ENCODE assay signal across 8 cellular contexts in the genomic region with DNA sequence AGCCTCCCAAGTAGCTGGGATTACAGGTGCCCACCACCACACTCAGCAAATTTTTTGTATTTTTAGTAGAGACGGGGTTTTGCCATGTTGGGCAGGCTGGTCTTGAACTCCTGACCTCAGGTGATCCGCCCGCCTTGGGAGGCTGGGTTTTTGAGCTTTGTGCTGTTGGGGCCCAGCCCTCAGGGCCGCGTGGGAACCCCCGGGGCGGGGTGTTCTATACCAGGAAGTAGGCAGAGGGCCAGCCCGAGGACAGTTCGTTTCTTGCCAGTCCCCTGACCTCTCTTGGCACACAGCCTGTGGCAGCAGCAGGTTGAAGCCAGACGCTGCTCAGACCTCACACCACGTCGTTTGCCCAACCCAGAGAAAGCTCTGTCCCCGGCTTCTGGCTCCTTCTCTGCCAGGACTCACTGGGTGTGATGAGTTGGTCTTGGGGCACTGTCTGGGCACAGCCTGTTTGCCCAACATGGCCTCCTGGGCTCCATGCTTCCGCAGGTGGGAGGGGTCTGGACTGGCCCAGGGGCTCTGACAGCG. TPM values are rescaled to one million over a fixed set of nuclear protein-coding genes. Genes with fewer than 3 reads are reported as not detected.
DNase-seq lines count a peak whose midpoint lies in the region; ATAC-seq and TF ChIP-seq lines count a peak whose summit lies in the region.

No MANE protein-coding gene starts in this region.

- H3K27ac Mint-ChIP-seq in endodermal cell = peak overlapping the region; percentile 52
- no peak overlapping the region for H3K27ac Mint-ChIP-seq in activated CD8-positive, alpha-beta memory T cell treated with anti-CD3 and anti-CD28 coated beads, Interleukin-2, amount 10 ng/mL, durations not matched to agents 7 days and 5 days

- H3K36me3 ChIP-seq in endodermal cell (ENCODE audit: control insufficient read depth, insufficient read depth, low read length) = no peaks in the 10 kb centered on the region

- WGBS in endodermal cell (ENCODE audit: insufficient coverage in 1 of 2, insufficient read length in 1 of 2), 2 experiments = 91 to 95% methylated on average over 9 to 15 of the region's 15 CpGs

- CTCF ChIA-PET in activated CD8-positive, alpha-beta memory T cell treated with anti-CD3 and anti-CD28 coated beads, Interleukin-2, amount 10 ng/mL, durations not matched to agents 7 days and 5 days (lab: Charles Lee) = no interaction called here

- TF ChIP-seq CTCF in endodermal cell (conservative IDR thresholded peaks at IDR 0.05) (no peak), GM10266 (IDR thresholded peaks at IDR 0.05; ENCODE audit: control insufficient read depth, insufficient read depth, low read depth, missing control alignments) (no peak)

- peaks cover 6% of the 10 kb centered on the region for H3K4me1 Mint-ChIP-seq in endodermal cell
- H3K4me1 Mint-ChIP-seq in activated CD8-positive, alpha-beta memory T cell treated with anti-CD3 and anti-CD28 coated beads, Interleukin-2, amount 10 ng/mL, durations not matched to agents 7 days and 5 days = peaks cover 16% of the 10 kb centered on the region

- no peak overlapping the region for H3K27ac ChIP-seq in endodermal cell (ENCODE audit: low read depth, low read length)

- H3K9me3 Mint-ChIP-seq in endodermal cell = no peaks in the 10 kb centered on the region
- H3K9me3 Mint-ChIP-seq in activated CD8-positive, alpha-beta memory T cell treated with anti-CD3 and anti-CD28 coated beads, Interleukin-2, amount 10 ng/mL, durations not matched to agents 7 days and 5 days (ENCODE audit: low read depth) = no peaks in the 10 kb centered on the region

- ATAC-seq in HG02763 (IDR thresholded peaks at IDR 0.05; ENCODE audit: unreplicated experiment) = no peak
- ATAC-seq in activated CD8-positive, alpha-beta memory T cell treated with anti-CD3 and anti-CD28 coated beads, Interleukin-2, amount 10 ng/mL, durations not matched to agents 7 days and 5 days = no peak
- ATAC-seq in GM18519 (IDR thresholded peaks at IDR 0.05; ENCODE audit: low FRiP score, unreplicated experiment) = no peak

- H3K27me3 Mint-ChIP-seq in endodermal cell (ENCODE audit: insufficient read depth) = no peaks in the 10 kb centered on the region
- no peaks in the 10 kb centered on the region for H3K27me3 Mint-ChIP-seq in activated CD8-positive, alpha-beta memory T cell treated with anti-CD3 and anti-CD28 coated beads, Interleukin-2, amount 10 ng/mL, durations not matched to agents 7 days and 5 days

- H3K9ac ChIP-seq in endodermal cell (ENCODE audit: extremely low read depth, low read length, poor library complexity, severe bottlenecking) = no peak overlapping the region

- DNase-seq in AML-193 (lab: John Stamatoyannopoulos, UW) (peak; percentile 84 to 85), M059J (ENCODE audit: low read depth) (peak; percentile 80), endodermal cell (no peak), mucosa of gallbladder (ENCODE audit: low spot score) (peak; percentile 96), GM10266 (ENCODE audit: extremely low spot score) (no peak)
- no peak for DNase-seq in activated CD8-positive, alpha-beta memory T cell treated with anti-CD3 and anti-CD28 coated beads, Interleukin-2, amount 10 ng/mL, durations not matched to agents 7 days and 5 days

- no peak overlapping the region for H3K4me3 ChIP-seq in endodermal cell (ENCODE audit: low read length)

- peaks cover 5% of the 10 kb centered on the region for H3K4me1 ChIP-seq in endodermal cell (ENCODE audit: control insufficient read depth, insufficient read depth, low read length)

- no peaks in the 10 kb centered on the region for H3K36me3 Mint-ChIP-seq in endodermal cell (ENCODE audit: low read depth)
- no peaks in the 10 kb centered on the region for H3K36me3 Mint-ChIP-seq in activated CD8-positive, alpha-beta memory T cell treated with anti-CD3 and anti-CD28 coated beads, Interleukin-2, amount 10 ng/mL, durations not matched to agents 7 days and 5 days

- no peak overlapping the region for H3K4me3 Mint-ChIP-seq in endodermal cell
- H3K4me3 Mint-ChIP-seq in activated CD8-positive, alpha-beta memory T cell treated with anti-CD3 and anti-CD28 coated beads, Interleukin-2, amount 10 ng/mL, durations not matched to agents 7 days and 5 days = no peak overlapping the region

- no peaks in the 10 kb centered on the region for H3K9me3 ChIP-seq in endodermal cell (ENCODE audit: control insufficient read depth, low read length)

- no peaks in the 10 kb centered on the region for H3K27me3 ChIP-seq in endodermal cell (ENCODE audit: control insufficient read depth, insufficient read depth, low read length, poor library complexity, severe bottlenecking)

RNA-seq across cellular contexts. Expression of gene CHKA, which starts 24.9 kb away (rescaled TPM):
- total RNA-seq in M059J (2014; rRNA removed; shearing (Covaris generic)) = 8.7 and 13.7 TPM in 2 replicates
- total RNA-seq in endodermal cell (10 to 100 TPM; 56.1 to 75.9 TPM), mucosa of gallbladder (61.4 TPM)
- polyA plus RNA-seq in endodermal cell (2013, experiment 1 of 2) = 34.8 TPM
- 39.5 TPM for polyA plus RNA-seq in endodermal cell (2013, experiment 2 of 2)
- 10 to 100 TPM in 1 of 2 experiments, 1 to 10 TPM in 1; 5.3 to 12.9 TPM for total RNA-seq in activated CD8-positive, alpha-beta memory T cell treated with anti-CD3 and anti-CD28 coated beads, Interleukin-2, amount 10 ng/mL, durations not matched to agents 7 days and 5 days

Comparison
In these comparisons a context has a peak if more than half of its experiments do, and no peak if none do; other contexts are left out.
1. DNase-seq: peak in AML-193 (2 of 2), M059J (single experiment) and mucosa of gallbladder (single experiment); none in endodermal cell (single experiment), GM10266 (single experiment) and activated CD8-positive, alpha-beta memory T cell treated with anti-CD3 and anti-CD28 coated beads, Interleukin-2, amount 10 ng/mL, durations not matched to agents 7 days and 5 days (single experiment).